ENCODE assay signal across 8 cellular contexts in the genomic region with DNA sequence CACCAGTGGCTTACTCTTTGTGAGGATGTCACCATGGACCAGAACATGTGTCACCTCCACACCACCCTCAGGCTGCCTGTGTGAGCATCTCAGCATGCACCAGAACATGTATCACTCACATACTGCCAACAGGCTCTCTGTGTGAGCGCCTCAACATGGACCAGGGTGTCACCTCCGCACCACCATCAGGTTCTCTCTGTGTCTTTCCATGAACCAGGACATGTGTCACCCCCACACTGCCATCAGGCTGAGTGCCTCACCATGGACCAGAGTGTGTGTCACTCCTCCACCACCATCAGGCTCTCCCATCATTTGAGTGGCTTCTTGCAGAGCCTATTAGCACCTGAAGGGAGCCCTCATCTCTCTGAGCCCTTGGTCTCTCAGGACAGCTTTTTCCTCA.
DNase-seq lines count a peak whose midpoint lies in the region; ATAC-seq, FAIRE-seq and TF ChIP-seq lines count a peak whose summit lies in the region.
"Had no signal": no experiment of that assay in that cellular context is flagged by ENCODE, and none has a peak within 500 bp of the region (broad histone marks: within the 10 kb centered on the region; RNA-seq: fewer than 3 reads in every experiment).

No MANE protein-coding gene starts in this region.

- H3K27me3 ChIP-seq in bronchial epithelial cell (ENCODE audit: control insufficient read depth, insufficient read depth, low read length), result no peaks in the 10 kb centered on the region
- no peaks in the 10 kb centered on the region for H3K27me3 ChIP-seq in left lung

- peak; percentile 93 for FAIRE-seq in bronchial epithelial cell (lab: Jason Lieb, UNC)

- H3K4me1 ChIP-seq in left lung (no peaks in the 10 kb centered on the region), mucosa of descending colon (ENCODE audit: low read depth) (no peaks in the 10 kb centered on the region)

- H3K9me3 ChIP-seq in left lung (no peaks in the 10 kb centered on the region), mucosa of descending colon (no peaks in the 10 kb centered on the region)

- no peaks in the 10 kb centered on the region for H3K36me3 ChIP-seq in bronchial epithelial cell (ENCODE audit: control insufficient read depth, insufficient read depth, low read length)
- H3K36me3 ChIP-seq in left lung, result no peaks in the 10 kb centered on the region
- no peaks in the 10 kb centered on the region for H3K36me3 ChIP-seq in mucosa of descending colon (ENCODE audit: low read depth)

- H3K27ac ChIP-seq in left lung, result no peak overlapping the region

- ATAC-seq in GM18873 (IDR thresholded peaks at IDR 0.05; ENCODE audit: low FRiP score, unreplicated experiment) (peak; percentile 26), GM21360 (IDR thresholded peaks at IDR 0.05; ENCODE audit: unreplicated experiment) (peak; percentile 44), HG03045 (IDR thresholded peaks at IDR 0.05; ENCODE audit: unreplicated experiment) (peak; percentile 31), left lung (no peak), mucosa of descending colon (no peak)

- intact Hi-C loops in left lung (cut with DNase I), result loop anchor here in 1 of 2 donors (10.0 kb wide), 1 partner anchor 461 kb away; no protein-coding TSS in a partner anchor
- intact Hi-C loops in mucosa of descending colon (cut with DNase I, micrococcal nuclease), result loop anchor here in 1 of 2 donors (5.0 kb wide), 1 partner anchor 459 kb away; no protein-coding TSS in a partner anchor

- no peak for TF ChIP-seq CTCF in bronchial epithelial cell (IDR thresholded peaks at IDR 0.05; ENCODE audit: insufficient read depth, low read length, severe bottlenecking)
- TF ChIP-seq CTCF in left lung (IDR thresholded peaks at IDR 0.05), result no peak
- TF ChIP-seq CTCF in mucosa of descending colon (IDR thresholded peaks at IDR 0.05), result no peak

- H3K4me3 ChIP-seq in bronchial epithelial cell (ENCODE audit: low read depth, low read length) (no peak overlapping the region), left lung (no peak overlapping the region), mucosa of descending colon (no peak overlapping the region)

- no peak for DNase-seq in bronchial epithelial cell (ENCODE audit: low read depth)
- no peak for DNase-seq in left lung
- no peak for DNase-seq in mucosa of descending colon
- no peak for DNase-seq in NOMO-1 treated with dmso at 0.1 percent for 144 hours (lab: John Stamatoyannopoulos, UW; ENCODE audit: unreplicated experiment)
- DNase-seq: HFFc6 had no signal

Comparison
In these comparisons a context has a peak if more than half of its experiments do, and no peak if none do; other contexts are left out.
1. ATAC-seq: peak in GM18873 (single experiment), GM21360 (single experiment) and HG03045 (single experiment); none in left lung (single experiment) and mucosa of descending colon (single experiment).